8 cellular contexts compared by ENCODE assay signal in genomic region chr4:121801715-121802075, GRCh38. TPM values are rescaled to one million over a fixed set of nuclear protein-coding genes. Genes with fewer than 3 reads are reported as not detected.
DNase-seq lines count a peak whose midpoint lies in the region; ATAC-seq, FAIRE-seq and TF ChIP-seq lines count a peak whose summit lies in the region.

No MANE protein-coding gene starts in this region.

- H3K4me3 ChIP-seq in GM12865 (ENCODE audit: low read depth, low read length), result peak overlapping the region; percentile 96
- peak overlapping the region; percentile 68 for H3K4me3 ChIP-seq in SJSA1
- peak overlapping the region; percentile 86 for H3K4me3 ChIP-seq in fibroblast of pulmonary artery (replicated peaks; ENCODE audit: low read depth, low read length)

- no peak for ATAC-seq in GM19455 (IDR thresholded peaks at IDR 0.05; ENCODE audit: unreplicated experiment)
- no peak for ATAC-seq in HG03045 (IDR thresholded peaks at IDR 0.05; ENCODE audit: unreplicated experiment)

- H3K9me3 ChIP-seq in SJSA1 (replicated peaks), result no peaks in the 10 kb centered on the region

- FAIRE-seq in D721Med (lab: Jason Lieb, UNC), result no peak

- H3K27ac ChIP-seq in SJSA1, result peak overlapping the region; percentile 83

- no peaks in the 10 kb centered on the region for H3K27me3 ChIP-seq in SJSA1 (replicated peaks)

- TF ChIP-seq CTCF in GM12865 (IDR thresholded peaks at IDR 0.05; ENCODE audit: insufficient read depth, low read depth, low read length, missing control alignments), result no peak
- TF ChIP-seq CTCF in fibroblast of pulmonary artery (IDR thresholded peaks at IDR 0.05; ENCODE audit: low read length, missing control alignments), result no peak
- no peak for TF ChIP-seq CTCF in D721Med (IDR thresholded peaks at IDR 0.05; ENCODE audit: insufficient read depth, missing control alignments)

- no peak for DNase-seq in GM12865 (ENCODE audit: low read depth)
- DNase-seq in SJSA1 (ENCODE audit: low read depth in 1 of 2, low spot score in 2 of 2), result no peak
- no peak for DNase-seq in fibroblast of pulmonary artery (ENCODE audit: low read depth)
- DNase-seq in retina, result peak; percentile 9
- DNase-seq in D721Med (ENCODE audit: insufficient read length, low spot score), result no peak
- no peak for DNase-seq in DMS153 (lab: John Stamatoyannopoulos, UW)

- peaks cover 20% of the 10 kb centered on the region for H3K4me1 ChIP-seq in SJSA1 (replicated peaks)

- H3K36me3 ChIP-seq in SJSA1, result peaks cover 49% of the 10 kb centered on the region

RNA-seq across cellular contexts. Expression of gene EXOSC9, which starts 0.6 kb away (rescaled TPM):
- total RNA-seq in SJSA1 (2014; rRNA removed; shearing (Covaris generic)), result 93.3 and 134 TPM in 2 replicates

RNA-seq across cellular contexts. Expression of gene CCNA2, which starts 22.0 kb away (rescaled TPM):
- 273 and 318 TPM in 2 replicates for total RNA-seq in SJSA1 (2014; rRNA removed; shearing (Covaris generic))

RNA-seq across cellular contexts. Expression of gene SMIM43, which starts 36.7 kb away (rescaled TPM):
- total RNA-seq in SJSA1 (2014; rRNA removed; shearing (Covaris generic)), result 0.26 TPM in 1 of 2 replicates, not detected in the other
